Comparison of ENCODE assay signal across 8 cellular contexts in genomic region chr5:119452060-119452372, GRCh38. TPM values are rescaled to one million over a fixed set of nuclear protein-coding genes. Genes with fewer than 3 reads are reported as not detected.
A peak's percentile ranks its signal among the peaks of the same experiment; 100 is the strongest.
DNase-seq lines count a peak whose midpoint lies in the region; ATAC-seq, FAIRE-seq and TF ChIP-seq lines count a peak whose summit lies in the region.

No MANE protein-coding gene starts in this region.

- no peak for TF ChIP-seq RAD21 in HepG2 (CRISPR knock-in tag; IDR thresholded peaks at IDR 0.05)

- H3K4me3 ChIP-seq in adipocyte (ENCODE audit: low read length) (peak overlapping the region; percentile 99), HepG2 (replicated peaks in 1 of 3; ENCODE audit: insufficient read depth in 1 of 3, low read depth in 2 of 3, low read length in 3 of 3) (peak overlapping the region; percentile 20 to 98 (median 89); a peak in 5 of 6 replicates), thymus (ENCODE audit: low read length) (peak overlapping the region; percentile 76)

- POLR2A ChIA-PET in HepG2 (lab: Yijun Ruan, JAX): interaction anchor here (1.0 to 2.7 kb wide), 4 partner anchors 11 to 464 kb away, joined by 3 to 25 read pairs (median 6); partner anchors contain the start of gene DTWD2

- peak overlapping the region; percentile 94 for H3K4me3 Mint-ChIP-seq in activated T-cell treated with anti-CD3 and anti-CD28 coated beads, Interleukin-2, amount 50 U/mL, for 4 hours

- H3K36me3 Mint-ChIP-seq in activated T-cell treated with anti-CD3 and anti-CD28 coated beads, Interleukin-2, amount 50 U/mL, for 4 hours (ENCODE audit: insufficient read depth): peaks cover 7% of the 10 kb centered on the region

- H3K27me3 ChIP-seq in adipocyte (replicated peaks; ENCODE audit: control insufficient read depth, insufficient read depth, low read length): peaks cover 2% of the 10 kb centered on the region
- no peaks in the 10 kb centered on the region; a peak in 1 of 5 replicates for H3K27me3 ChIP-seq in HepG2 (ENCODE audit: control insufficient read depth in 1 of 2, insufficient read depth in 2 of 2, low read length in 2 of 2)
- no peaks in the 10 kb centered on the region for H3K27me3 ChIP-seq in thymus (ENCODE audit: control insufficient read depth, insufficient read depth)

- TF ChIP-seq CTCF in HepG2 (CRISPR knock-in tag; IDR thresholded peaks at IDR 0.05): no peak

- intact Hi-C loops in HepG2 (cut with micrococcal nuclease; ENCODE audit: unreplicated experiment): loop anchor here (2.0 kb wide), 1 partner anchor 13 kb away; no protein-coding TSS in a partner anchor

- H3K36me3 ChIP-seq in adipocyte (ENCODE audit: control insufficient read depth, insufficient read depth, low read length, severe bottlenecking) (peaks cover 4% of the 10 kb centered on the region), HepG2 (replicated peaks in 1 of 2; ENCODE audit: control insufficient read depth in 1 of 2, insufficient read depth in 2 of 2, low read length in 2 of 2) (0 out of 5 replicates have a peak, but pooled peaks cover 0 to 2% of the 10 kb centered on the region in 2 experiments), thymus (ENCODE audit: control insufficient read depth, insufficient read depth) (no peaks in the 10 kb centered on the region)

- H3K9me3 ChIP-seq in adipocyte (ENCODE audit: control insufficient read depth, low read length) (peaks cover 12% of the 10 kb centered on the region), HepG2 (ENCODE audit: low read length) (no peaks in the 10 kb centered on the region), thymus (ENCODE audit: control insufficient read depth) (peaks cover 2% of the 10 kb centered on the region)

- H3K4me2 ChIP-seq in HepG2 (ENCODE audit: low read depth, low read length): peak overlapping the region; percentile 81

- peaks cover 29% of the 10 kb centered on the region for H3K79me2 ChIP-seq in HepG2 (ENCODE audit: insufficient read depth, low read length)

- CTCF ChIA-PET in HepG2 (lab: Yijun Ruan, JAX; ENCODE audit: low intra/inter-chr PET ratio, low total read pairs): no interaction called here

- 0 out of 2 replicates have a peak, but pooled peaks cover 3% of the 10 kb centered on the region for H4K20me1 ChIP-seq in HepG2 (ENCODE audit: insufficient read depth, low read length)

- 17% methylated on average over 6 of the region's 6 CpGs for WGBS in HepG2 (ENCODE audit: low lambda C conversion rate)
- WGBS in thymus: 31% methylated on average over 6 of the region's 6 CpGs

- no peak for FAIRE-seq in HepG2 (lab: Jason Lieb, UNC)

- peaks cover 4% of the 10 kb centered on the region for H3K27me3 Mint-ChIP-seq in activated T-cell treated with anti-CD3 and anti-CD28 coated beads, Interleukin-2, amount 50 U/mL, for 4 hours (ENCODE audit: low read depth)

- DNase-seq in activated T-cell treated with anti-CD3 and anti-CD28 coated beads, Interleukin-2, amount 50 U/mL, for 4 hours: no peak
- DNase-seq in activated T-cell treated with anti-CD3 and anti-CD28 coated beads, Interleukin-2, amount 50 U/mL, for 1 hour: no peak
- DNase-seq in adipocyte (ENCODE audit: low read depth) (no peak), HepG2 (ENCODE audit: low spot score) (no peak)
- no peak for DNase-seq in stimulated activated CD4-positive, alpha-beta T cell treated with anti-CD3 and anti-CD28 coated beads, Interleukin-15, amount 100 ng/mL, for 24 hours
- no peak for DNase-seq in activated CD8-positive, alpha-beta memory T cell treated with anti-CD3 and anti-CD28 coated beads for 24 hours

- no peak for TF ChIP-seq EP300 in HepG2 (IDR thresholded peaks at IDR 0.05; ENCODE audit: low read depth in 2 of 2, low read length in 2 of 2)
- TF ChIP-seq EP300 in HepG2 (CRISPR knock-in tag; IDR thresholded peaks at IDR 0.05; ENCODE audit: borderline replicate concordance): no peak

- no peak for TF ChIP-seq POLR2A in HepG2 (IDR thresholded peaks at IDR 0.05; ENCODE audit: insufficient read depth in 1 of 2, low read depth in 2 of 2, low read length in 2 of 2)

- H3K9me3 Mint-ChIP-seq in activated T-cell treated with anti-CD3 and anti-CD28 coated beads, Interleukin-2, amount 50 U/mL, for 4 hours: no peaks in the 10 kb centered on the region

- ATAC-seq in activated T-cell treated with anti-CD3 and anti-CD28 coated beads, Interleukin-2, amount 50 U/mL, for 4 hours: no peak
- ATAC-seq in HepG2 (no peak), HG02840 (IDR thresholded peaks at IDR 0.05; ENCODE audit: low FRiP score, unreplicated experiment) (no peak)

- H3K9ac ChIP-seq in adipocyte (ENCODE audit: low read length) (no peak overlapping the region), HepG2 (ENCODE audit: insufficient read depth, low read depth, low read length) (peak overlapping the region; percentile 99; the same call in 1 of the 2 replicates)

- in situ Hi-C loops in HepG2 (cut with HindIII; ENCODE audit: extremely low pct_ligation_motif_present, low pct_unique_long_range_greater_than_20kb): loop anchor here (25.0 kb wide), 1 partner anchor 285 kb away; no protein-coding TSS in a partner anchor

- no TSS peak for BruUV-seq in HepG2 (replicated peaks; lab: Mats Ljungman, UMichigan)

- peak overlapping the region; percentile 67 for H2AFZ ChIP-seq in HepG2 (ENCODE audit: low read length)

- H3K4me1 Mint-ChIP-seq in activated T-cell treated with anti-CD3 and anti-CD28 coated beads, Interleukin-2, amount 50 U/mL, for 4 hours (ENCODE audit: low read depth): peaks cover 14% of the 10 kb centered on the region

- H3K27ac ChIP-seq in HepG2 (ENCODE audit: extremely low read length, insufficient read depth, low read length): peak overlapping the region; percentile 100
- no peak overlapping the region for H3K27ac ChIP-seq in thymus (ENCODE audit: low read depth)

- H3K4me1 ChIP-seq in adipocyte (ENCODE audit: control insufficient read depth, insufficient read depth, low read length) (peaks cover 14% of the 10 kb centered on the region), HepG2 (ENCODE audit: insufficient read depth, low read length) (peaks cover 26% of the 10 kb centered on the region), thymus (ENCODE audit: control insufficient read depth, insufficient read depth, low read length) (peaks cover 4% of the 10 kb centered on the region)

TF ChIP-seq in HepG2, 621 proteins besides CTCF, POLR2A, EP300 and RAD21:
- TF ChIP-seq, protein P1, sequence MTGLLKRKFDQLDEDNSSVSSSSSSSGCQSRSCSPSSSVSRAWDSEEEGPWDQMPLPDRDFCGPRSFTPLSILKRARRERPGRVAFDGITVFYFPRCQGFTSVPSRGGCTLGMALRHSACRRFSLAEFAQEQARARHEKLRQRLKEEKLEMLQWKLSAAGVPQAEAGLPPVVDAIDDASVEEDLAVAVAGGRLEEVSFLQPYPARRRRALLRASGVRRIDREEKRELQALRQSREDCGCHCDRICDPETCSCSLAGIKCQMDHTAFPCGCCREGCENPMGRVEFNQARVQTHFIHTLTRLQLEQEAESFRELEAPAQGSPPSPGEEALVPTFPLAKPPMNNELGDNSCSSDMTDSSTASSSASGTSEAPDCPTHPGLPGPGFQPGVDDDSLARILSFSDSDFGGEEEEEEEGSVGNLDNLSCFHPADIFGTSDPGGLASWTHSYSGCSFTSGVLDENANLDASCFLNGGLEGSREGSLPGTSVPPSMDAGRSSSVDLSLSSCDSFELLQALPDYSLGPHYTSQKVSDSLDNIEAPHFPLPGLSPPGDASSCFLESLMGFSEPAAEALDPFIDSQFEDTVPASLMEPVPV (CRISPR knock-in tag; IDR thresholded peaks at IDR 0.05): no peak
- TF ChIP-seq HOXA5 (CRISPR knock-in tag; IDR thresholded peaks at IDR 0.05) (0 out of 2 replicates have a peak, but pooled peaks have one; percentile 3), NRL (CRISPR knock-in tag; IDR thresholded peaks at IDR 0.05; ENCODE audit: borderline replicate concordance) (no peak), ZNF891 (CRISPR knock-in tag; IDR thresholded peaks at IDR 0.05) (no peak)
- TF ChIP-seq, protein P2, sequence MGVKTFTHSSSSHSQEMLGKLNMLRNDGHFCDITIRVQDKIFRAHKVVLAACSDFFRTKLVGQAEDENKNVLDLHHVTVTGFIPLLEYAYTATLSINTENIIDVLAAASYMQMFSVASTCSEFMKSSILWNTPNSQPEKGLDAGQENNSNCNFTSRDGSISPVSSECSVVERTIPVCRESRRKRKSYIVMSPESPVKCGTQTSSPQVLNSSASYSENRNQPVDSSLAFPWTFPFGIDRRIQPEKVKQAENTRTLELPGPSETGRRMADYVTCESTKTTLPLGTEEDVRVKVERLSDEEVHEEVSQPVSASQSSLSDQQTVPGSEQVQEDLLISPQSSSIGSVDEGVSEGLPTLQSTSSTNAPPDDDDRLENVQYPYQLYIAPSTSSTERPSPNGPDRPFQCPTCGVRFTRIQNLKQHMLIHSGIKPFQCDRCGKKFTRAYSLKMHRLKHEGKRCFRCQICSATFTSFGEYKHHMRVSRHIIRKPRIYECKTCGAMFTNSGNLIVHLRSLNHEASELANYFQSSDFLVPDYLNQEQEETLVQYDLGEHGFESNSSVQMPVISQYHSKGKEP (CRISPR knock-in tag; IDR thresholded peaks at IDR 0.05): 0 out of 2 replicates have a peak, but pooled peaks have one; percentile 36

RNA-seq across cellular contexts. Expression of gene HSD17B4, which starts 0.3 kb away (rescaled TPM):
- 10 to 100 TPM; 59.7 to 74.4 (median 69.7) TPM for total RNA-seq in activated T-cell treated with anti-CD3 and anti-CD28 coated beads, Interleukin-2, amount 50 U/mL, for 4 hours
- 399 and 508 TPM in 2 replicates for total RNA-seq in HepG2 (2016; rRNA removed; fragmentation: Illumina TruSeq; extraction: Trizol)
- 60.7 and 79.3 TPM in 2 replicates for total RNA-seq in HepG2 (2016; cell fraction: cytosol; rRNA removed; fragmentation: Illumina TruSeq; extraction: Trizol; ENCODE audit: low read depth)
- total RNA-seq in HepG2 (2016; cell fraction: insoluble cytoplasmic fraction; rRNA removed; fragmentation: Illumina TruSeq; extraction: Trizol): 397 and 512 TPM in 2 replicates
- total RNA-seq in HepG2 (2016; cell fraction: membrane; rRNA removed; fragmentation: Illumina TruSeq; extraction: Trizol): 102 and 119 TPM in 2 replicates
- 218 and 251 TPM in 2 replicates for total RNA-seq in HepG2 (2016; cell fraction: nucleus; rRNA removed; fragmentation: Illumina TruSeq; extraction: Trizol)
- 163 and 178 TPM in 2 replicates for polyA plus RNA-seq in HepG2 (2011; rRNA removed)
- 98.0 and 194 TPM in 2 replicates for polyA plus RNA-seq in HepG2 (2011; cell fraction: cytosol; rRNA removed)
- 119 and 175 TPM in 2 replicates for polyA plus RNA-seq in HepG2 (2011; cell fraction: nucleus; rRNA removed)
- 153 and 212 TPM in 2 replicates for polyA plus RNA-seq in HepG2 (2012)
- 35.4 and 40.3 TPM in 2 replicates for polyA plus RNA-seq in HepG2 (2016; cell fraction: cytosol; fragmentation: Illumina TruSeq; extraction: Trizol; ENCODE audit: low read depth)
- polyA plus RNA-seq in HepG2 (2016; cell fraction: insoluble cytoplasmic fraction; fragmentation: Illumina TruSeq; extraction: Trizol; ENCODE audit: low read depth): 332 and 336 TPM in 2 replicates
- polyA plus RNA-seq in HepG2 (2016; cell fraction: membrane; fragmentation: Illumina TruSeq; extraction: Trizol; ENCODE audit: low read depth): 57.1 and 67.7 TPM in 2 replicates
- 221 and 269 TPM in 2 replicates for polyA plus RNA-seq in HepG2 (2016; cell fraction: nucleus; fragmentation: Illumina TruSeq; extraction: Trizol; ENCODE audit: insufficient read depth, low read depth)
- 271 and 288 TPM in 2 replicates for polyA minus RNA-seq in HepG2 (2011; rRNA and poly(A)+ RNA removed; ENCODE audit: low replicate concordance)
- polyA minus RNA-seq in HepG2 (2011; cell fraction: cytosol; rRNA and poly(A)+ RNA removed): 117 and 147 TPM in 2 replicates
- polyA minus RNA-seq in HepG2 (2011; cell fraction: nucleus; rRNA and poly(A)+ RNA removed): 131 and 184 TPM in 2 replicates
- polyA plus RNA-seq in thymus: 178 TPM
